8 cellular contexts compared by ENCODE assay signal in the genomic region with DNA sequence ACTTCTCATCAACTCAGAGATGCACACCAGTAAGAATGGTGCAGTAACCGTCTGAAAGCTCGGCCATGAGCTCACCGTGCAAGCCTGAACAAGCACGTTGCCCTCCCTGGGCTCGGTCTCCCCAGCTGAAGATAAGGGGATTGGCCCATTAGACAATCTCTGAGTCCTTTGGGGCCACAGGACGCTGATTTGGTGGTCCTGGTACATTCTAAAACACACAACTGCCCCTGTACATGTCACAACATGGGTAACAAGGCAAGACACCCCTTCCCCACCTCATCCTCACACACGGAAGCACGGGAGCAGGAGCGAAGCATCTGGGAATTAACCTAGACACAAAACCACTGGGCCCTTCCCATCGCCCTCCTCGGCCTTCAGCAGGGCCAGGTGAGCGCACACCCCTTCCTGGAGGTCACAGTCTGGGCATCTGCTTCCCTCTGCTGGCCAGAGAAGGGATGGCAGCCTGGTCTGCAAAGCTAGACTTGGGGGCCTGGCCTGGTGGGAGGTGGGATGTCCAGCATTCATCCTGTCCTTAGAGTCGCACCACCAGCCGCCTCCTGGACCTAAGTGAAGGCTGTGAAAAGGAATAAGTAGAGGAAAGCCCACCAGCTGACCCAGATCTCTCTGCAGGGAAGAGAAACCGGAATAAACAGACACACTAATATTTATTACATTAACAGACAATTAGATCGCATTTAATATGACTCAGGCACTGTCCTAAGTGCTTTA. TPM values are rescaled to one million over a fixed set of nuclear protein-coding genes. Genes with fewer than 3 reads are reported as not detected.
DNase-seq lines count a peak whose midpoint lies in the region; ATAC-seq and TF ChIP-seq lines count a peak whose summit lies in the region.

No MANE protein-coding gene starts in this region.

- WGBS in sigmoid colon, 2 donors: 13 to 27% methylated on average over 16 of the region's 16 CpGs

- TF ChIP-seq CTCF in AG10803 (conservative IDR thresholded peaks at IDR 0.05; ENCODE audit: low read length): peak; percentile 94
- TF ChIP-seq CTCF in sigmoid colon (IDR thresholded peaks at IDR 0.05): peak; percentile 57 to 89 (median 83)

- H3K4me3 ChIP-seq in AG10803 (ENCODE audit: low read length) (no peak overlapping the region), sigmoid colon (no peak overlapping the region)

- no peaks in the 10 kb centered on the region for H3K4me1 ChIP-seq in sigmoid colon

- TF ChIP-seq POLR2A in sigmoid colon (IDR thresholded peaks at IDR 0.05): no peak

- H3K9me3 ChIP-seq in sigmoid colon: no peaks in the 10 kb centered on the region

- H3K27me3 ChIP-seq in sigmoid colon: peaks cover 4 to 85% (median 43%) of the 10 kb centered on the region in 3 donors

- no peak overlapping the region for H3K27ac ChIP-seq in sigmoid colon

- DNase-seq in AG10803 (ENCODE audit: low read depth): peak; percentile 58
- DNase-seq in KBM-7: peak; percentile 80
- peak; percentile 85 for DNase-seq in SK-MEL-5 (ENCODE audit: low read depth, low spot score)
- peak; percentile 80 for DNase-seq in activated naive CD4-positive, alpha-beta T cell treated with anti-CD3 and anti-CD28 coated beads, Interleukin-2, amount 50 U/mL, for 16 hours
- peak; percentile 77 for DNase-seq in left ventricle myocardium superior
- peak; percentile 81 for DNase-seq in sigmoid colon
- no peak for DNase-seq in amniotic stem cell (lab: John Stamatoyannopoulos, UW)

- in situ Hi-C loops in KBM-7 (cut with MboI; ENCODE audit: low pct_unique_long_range_greater_than_20kb, low sequenced_read_pairs) (no loop called here), SK-MEL-5 (cut with HindIII; ENCODE audit: low pct_unique_long_range_greater_than_20kb, low sequenced_read_pairs) (no loop called here)

- ATAC-seq in GM18907 (IDR thresholded peaks at IDR 0.05; ENCODE audit: unreplicated experiment): peak; percentile 74
- ATAC-seq in left ventricle myocardium superior: peak; percentile 81

- intact Hi-C loops in left ventricle myocardium superior (cut with micrococcal nuclease): no loop called here
- intact Hi-C loops in sigmoid colon (cut with DNase I): no loop called here

- no peak for TF ChIP-seq EP300 in sigmoid colon (IDR thresholded peaks at IDR 0.05)

- H3K36me3 ChIP-seq in sigmoid colon: no peaks in the 10 kb centered on the region

RNA-seq across cellular contexts. Expression of a gene that starts 18.9 kb away (rescaled TPM):
- total RNA-seq in SK-MEL-5 (2014; rRNA removed; shearing (Covaris generic)): 74.3 and 87.8 TPM in 2 replicates
- 74.1 and 84.9 TPM in 2 replicates for polyA plus RNA-seq in SK-MEL-5 (2015; cell fraction: cytosol; rRNA removed)
- 102 and 203 TPM in 2 replicates for polyA plus RNA-seq in SK-MEL-5 (2015; cell fraction: nucleus; rRNA removed)
- 17.0 TPM for total RNA-seq in left ventricle myocardium superior
- total RNA-seq in sigmoid colon: 10 to 100 TPM; 21.4 to 40.4 (median 38.1) TPM
- 10 to 100 TPM; 21.5 to 64.7 (median 43.8) TPM for polyA plus RNA-seq in sigmoid colon
